ENCODE assay signal across 8 cellular contexts in the genomic region with DNA sequence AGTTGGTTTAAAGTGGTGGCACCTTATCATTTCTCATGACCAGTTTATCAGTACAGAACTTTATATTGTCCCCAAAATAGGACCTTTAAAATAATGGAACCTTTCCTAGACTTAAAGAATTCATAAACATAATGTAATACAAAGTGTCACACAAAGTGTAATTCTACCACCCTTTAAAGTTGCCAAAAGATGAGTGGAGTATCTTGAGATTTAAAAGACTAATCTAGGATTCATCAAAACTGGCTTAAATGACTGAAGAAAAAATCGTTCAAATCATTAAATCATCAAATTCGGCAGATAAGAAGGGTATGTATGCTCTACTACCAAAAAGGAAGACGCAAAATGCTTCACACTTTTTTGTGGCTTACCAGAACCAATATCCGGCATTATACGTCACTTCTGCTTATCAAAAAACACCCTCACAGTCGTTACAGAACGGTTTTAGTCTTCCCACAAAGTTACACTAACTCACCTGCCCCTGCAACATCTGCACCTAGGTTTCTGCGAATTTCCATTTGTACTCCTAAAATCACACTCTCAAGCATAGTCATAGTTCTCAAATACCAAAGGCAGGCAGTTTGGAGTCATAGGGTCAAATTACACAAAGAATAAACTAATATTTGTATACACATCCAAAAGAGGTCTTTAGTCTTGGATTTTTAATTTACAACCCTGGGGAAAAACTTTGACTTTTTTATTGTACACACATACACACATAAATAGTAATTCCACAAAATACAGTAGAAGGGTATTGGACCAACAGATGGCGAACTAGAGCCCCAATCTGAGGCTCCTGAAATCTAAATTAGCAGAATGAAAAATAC. TPM values are rescaled to one million over a fixed set of nuclear protein-coding genes. Genes with fewer than 3 reads are reported as not detected.
DNase-seq lines count a peak whose midpoint lies in the region; ATAC-seq and TF ChIP-seq lines count a peak whose summit lies in the region.

No MANE protein-coding gene starts in this region.

- POLR2A ChIA-PET in activated CD4-positive, alpha-beta memory T cell treated with anti-CD3 and anti-CD28 coated beads for 36 hours (lab: Charles Lee) = interaction anchor here (0.9 to 2.3 kb wide), 4 partner anchors 18 to 142 kb away, joined by 3 to 8 read pairs (median 4); no protein-coding TSS in a partner anchor

- peaks cover 60% of the 10 kb centered on the region for H3K79me2 ChIP-seq in ACC112 (ENCODE audit: control insufficient read depth, insufficient read depth, low read length, unreplicated experiment)

- intact Hi-C loops in activated CD4-positive, alpha-beta memory T cell treated with anti-CD3 and anti-CD28 coated beads for 36 hours (cut with micrococcal nuclease) = loop anchor here (1.0 to 5.0 kb wide), 9 partner anchors 19 to 877 kb away; partner anchors contain the start of gene MAP3K14
- intact Hi-C loops in prostate gland (cut with DNase I) = no loop called here

- H3K4me3 Mint-ChIP-seq in activated CD4-positive, alpha-beta memory T cell treated with anti-CD3 and anti-CD28 coated beads for 36 hours = peak overlapping the region; percentile 83

- peak overlapping the region; percentile 97 for H3K4me3 ChIP-seq in ACC112 (ENCODE audit: low read depth, low read length)
- peak overlapping the region; percentile 95 to 98 for H3K4me3 ChIP-seq in prostate gland

- CTCF ChIA-PET in activated CD4-positive, alpha-beta memory T cell treated with anti-CD3 and anti-CD28 coated beads for 36 hours (lab: Charles Lee) = interaction anchor here (0.9 to 3.9 kb wide), 14 partner anchors 15 to 155 kb away, joined by 3 to 50 read pairs (median 10); no protein-coding TSS in a partner anchor

- peak overlapping the region; percentile 93 for H2AFZ ChIP-seq in ACC112 (ENCODE audit: low read length, unreplicated experiment)

- TF ChIP-seq CTCF in GM10266 (IDR thresholded peaks at IDR 0.05; ENCODE audit: control insufficient read depth, insufficient read depth, low read depth, missing control alignments) (peak; percentile 61), prostate gland (IDR thresholded peaks at IDR 0.05) (peak in 2 of 4 experiments; percentile 13 to 32)

- ATAC-seq in GM18907 (IDR thresholded peaks at IDR 0.05; ENCODE audit: unreplicated experiment) = no peak
- no peak for ATAC-seq in HG03196 (IDR thresholded peaks at IDR 0.05; ENCODE audit: unreplicated experiment)

- no peak for TF ChIP-seq POLR2A in prostate gland (IDR thresholded peaks at IDR 0.05)

- H3K27me3 ChIP-seq in ACC112 (ENCODE audit: insufficient read depth, low read length) = no peaks in the 10 kb centered on the region
- H3K27me3 ChIP-seq in prostate gland (replicated peaks; ENCODE audit: insufficient read depth) = no peaks in the 10 kb centered on the region

- peaks cover 54% of the 10 kb centered on the region for H3K4me1 Mint-ChIP-seq in activated CD4-positive, alpha-beta memory T cell treated with anti-CD3 and anti-CD28 coated beads for 36 hours (ENCODE audit: low read depth)

- H3K27ac ChIP-seq in ACC112 (ENCODE audit: low read depth, low read length) = peak overlapping the region; percentile 80
- H3K27ac ChIP-seq in prostate gland = peak overlapping the region; percentile 100

- WGBS in prostate gland = 50% methylated on average over 9 of the region's 9 CpGs

- H3K36me3 ChIP-seq in ACC112 (ENCODE audit: insufficient read depth, low read length) (no peaks in the 10 kb centered on the region), prostate gland (no peaks in the 10 kb centered on the region)

- no peaks in the 10 kb centered on the region for H3K9me3 ChIP-seq in prostate gland

- peaks cover 21% of the 10 kb centered on the region for H3K36me3 Mint-ChIP-seq in activated CD4-positive, alpha-beta memory T cell treated with anti-CD3 and anti-CD28 coated beads for 36 hours

- no peaks in the 10 kb centered on the region for H3K27me3 Mint-ChIP-seq in activated CD4-positive, alpha-beta memory T cell treated with anti-CD3 and anti-CD28 coated beads for 36 hours

- peak overlapping the region; percentile 89 for H3K27ac Mint-ChIP-seq in activated CD4-positive, alpha-beta memory T cell treated with anti-CD3 and anti-CD28 coated beads for 36 hours

- DNase-seq in GM10266 (ENCODE audit: extremely low spot score) (peak; percentile 77), NCI-H526 (lab: John Stamatoyannopoulos, UW) (peak; percentile 42 to 71), fibroblast of peridontal ligament (ENCODE audit: extremely low read depth) (peak; percentile 84), prostate gland (ENCODE audit: low spot score) (no peak)
- DNase-seq in activated CD4-positive, alpha-beta memory T cell treated with anti-CD3 and anti-CD28 coated beads for 36 hours = peak; percentile 75

- no peaks in the 10 kb centered on the region for H3K9me3 Mint-ChIP-seq in activated CD4-positive, alpha-beta memory T cell treated with anti-CD3 and anti-CD28 coated beads for 36 hours

- H3K4me1 ChIP-seq in ACC112 (ENCODE audit: control insufficient read depth, insufficient read depth, low read length, unreplicated experiment) (peaks cover 27% of the 10 kb centered on the region), prostate gland (replicated peaks) (no peaks in the 10 kb centered on the region)

RNA-seq across cellular contexts. Expression of gene KANSL1, which starts 1.4 kb away (rescaled TPM):
- 10 to 100 TPM; 57.3 to 63.8 TPM for total RNA-seq in activated CD4-positive, alpha-beta memory T cell treated with anti-CD3 and anti-CD28 coated beads for 36 hours
- 100 to 1,000 TPM in 1 of 2 donors, 10 to 100 TPM in 1; 60.4 to 109 TPM for total RNA-seq in prostate gland
